In genomic region chr11:70159612-70160570, GRCh38 we compare ENCODE assay signal across 1 cellular context.
TF ChIP-seq lines count a peak whose summit lies in the region.

No MANE protein-coding gene starts in this region.

TF ChIP-seq in IMR-90, 13 proteins besides CTCF, POLR2A, EP300 and RAD21 (continued from another document):
- TF ChIP-seq, protein P1, sequence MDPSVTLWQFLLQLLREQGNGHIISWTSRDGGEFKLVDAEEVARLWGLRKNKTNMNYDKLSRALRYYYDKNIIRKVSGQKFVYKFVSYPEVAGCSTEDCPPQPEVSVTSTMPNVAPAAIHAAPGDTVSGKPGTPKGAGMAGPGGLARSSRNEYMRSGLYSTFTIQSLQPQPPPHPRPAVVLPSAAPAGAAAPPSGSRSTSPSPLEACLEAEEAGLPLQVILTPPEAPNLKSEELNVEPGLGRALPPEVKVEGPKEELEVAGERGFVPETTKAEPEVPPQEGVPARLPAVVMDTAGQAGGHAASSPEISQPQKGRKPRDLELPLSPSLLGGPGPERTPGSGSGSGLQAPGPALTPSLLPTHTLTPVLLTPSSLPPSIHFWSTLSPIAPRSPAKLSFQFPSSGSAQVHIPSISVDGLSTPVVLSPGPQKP (IDR thresholded peaks at IDR 0.05; ENCODE audit: borderline replicate concordance, low read depth, low read length), result no peak
- no peak for TF ChIP-seq MAFK (IDR thresholded peaks at IDR 0.05; ENCODE audit: low read depth, low read length)
- no peak for TF ChIP-seq BHLHE40 (IDR thresholded peaks at IDR 0.05; ENCODE audit: low read depth, low read length)
- no peak for TF ChIP-seq RFX5 (IDR thresholded peaks at IDR 0.05; ENCODE audit: low read depth, low read length)
- no peak for TF ChIP-seq RCOR1 (IDR thresholded peaks at IDR 0.05; ENCODE audit: insufficient replicate concordance, low read length)
- no peak for TF ChIP-seq CHD1 (IDR thresholded peaks at IDR 0.05; ENCODE audit: low read depth, low read length)
- TF ChIP-seq MAZ (IDR thresholded peaks at IDR 0.05; ENCODE audit: borderline replicate concordance, low read depth, low read length), result no peak
- TF ChIP-seq NFE2L2 (IDR thresholded peaks at IDR 0.05; ENCODE audit: low read depth, low read length), result no peak
TF ChIP-seq in IMR-90: peak in this region for 0.
